Comparison of ENCODE assay signal across 11 cellular contexts in genomic region chr6:137647762-137648412, GRCh38.
DNase-seq lines count a peak whose midpoint lies in the region; ATAC-seq, FAIRE-seq and TF ChIP-seq lines count a peak whose summit lies in the region.
"Had no signal": no experiment of that assay in that cellular context is flagged by ENCODE, and none has a peak within 500 bp of the region (broad histone marks: within the 10 kb centered on the region; RNA-seq: fewer than 3 reads in every experiment).

No MANE protein-coding gene starts in this region.

- no peaks in the 10 kb centered on the region for H3K36me3 ChIP-seq in lower lobe of right lung

- FAIRE-seq in GM12892 (lab: Jason Lieb, UNC): peak; percentile 65

- peaks cover 2% of the 10 kb centered on the region for H3K9me3 ChIP-seq in lower lobe of right lung

- no peak for DNase-seq in GM12892 (ENCODE audit: insufficient read length)
- DNase-seq in M059J (ENCODE audit: low read depth): peak; percentile 72
- DNase-seq in lower lobe of right lung: no peak
- DNase-seq in HuH-7 (ENCODE audit: low spot score): no peak
- DNase-seq in KBM-7: no peak
- no peak for DNase-seq in anterior cingulate cortex (lab: John Stamatoyannopoulos, UW)
- no peak for DNase-seq in substantia nigra (lab: John Stamatoyannopoulos, UW)
- DNase-seq: NCI-H446 treated with DMSO at 0.1 percent for 48 hours, SIG-M5 had no signal

- no peaks in the 10 kb centered on the region for H3K4me1 ChIP-seq in lower lobe of right lung

- H3K27ac ChIP-seq in lower lobe of right lung (no peak overlapping the region), substantia nigra (ENCODE audit: low read depth, low read length, poor library complexity, severe bottlenecking) (no peak overlapping the region)
- H3K27ac ChIP-seq: epithelial cell of prostate had no signal

- TF ChIP-seq POLR2A in GM12892 (IDR thresholded peaks at IDR 0.05; ENCODE audit: low read depth, low read length): no peak

- intact Hi-C loops in lower lobe of right lung (cut with DNase I): no loop called here

- in situ Hi-C loops in KBM-7 (cut with MboI; ENCODE audit: low pct_unique_long_range_greater_than_20kb, low sequenced_read_pairs): loop anchor here (25.0 kb wide), 2 partner anchors 336 to 561 kb away; no protein-coding TSS in a partner anchor

- ATAC-seq in GM21390 (IDR thresholded peaks at IDR 0.05; ENCODE audit: unreplicated experiment): peak; percentile 68
- ATAC-seq in lower lobe of right lung: peak; percentile 21 to 30

- no peak for TF ChIP-seq CTCF in lower lobe of right lung (IDR thresholded peaks at IDR 0.05)

- no peaks in the 10 kb centered on the region for H3K27me3 ChIP-seq in lower lobe of right lung (ENCODE audit: low read depth)

- no peak overlapping the region for H3K4me3 ChIP-seq in lower lobe of right lung
